29 cellular contexts compared by ENCODE assay signal in genomic region chr5:64646169-64646568, GRCh38. TPM values are rescaled to one million over a fixed set of nuclear protein-coding genes. Genes with fewer than 3 reads are reported as not detected.
"Had no signal": no experiment of that assay in that cellular context is flagged by ENCODE, and none has a peak within 500 bp of the region (broad histone marks: within the 10 kb centered on the region; RNA-seq: fewer than 3 reads in every experiment).

No MANE protein-coding gene starts in this region.

- FAIRE-seq: bronchial epithelial cell had no signal

- H3K9me3 ChIP-seq: ascending aorta, body of pancreas had no signal

- DNase-seq: activated CD4-positive, alpha-beta T cell treated with anti-CD3 and anti-CD28 coated beads for 48 hours; activated CD4-positive, alpha-beta T cell treated with anti-CD3 and anti-CD28 coated beads, Interleukin-2, amount 50 U/mL, for 48 hours; activated CD8-positive, alpha-beta memory T cell treated with anti-CD3 and anti-CD28 coated beads, Interleukin-2, amount 10 ng/mL, durations not matched to agents 7 days and 5 days; activated effector memory CD4-positive, alpha-beta T cell treated with Interleukin-2 at 50 U/mL for 16 hours; activated naive CD4-positive, alpha-beta T cell treated with Interleukin-2 at 50 U/mL for 16 hours; activated naive CD8-positive, alpha-beta T cell treated with anti-CD3 and anti-CD28 coated beads, Interleukin-2, amount 50 U/mL, for 24 hours; activated T-cell treated with anti-CD3 and anti-CD28 coated beads, Interleukin-2, amount 50 U/mL, for 24 hours; amniotic stem cell; body of pancreas; central memory CD4-positive, alpha-beta T cell; KG1; NCI-H1048; NCI-H1694 treated with DMSO at 0.1 percent for 48 hours; NCI-H2029 treated with DMSO at 0.1 percent for 48 hours; NCI-H2171; NCI-H2227 treated with DMSO at 0.1 percent for 48 hours; PC-9; SHP77 treated with DMSO at 0.1 percent for 48 hours had no signal

- ATAC-seq: activated CD4-positive, CD25-positive, alpha-beta regulatory T cell treated with anti-CD3 and anti-CD28 coated beads, Interleukin-2, amount 50 U/mL, for 24 hours; activated CD8-positive, alpha-beta memory T cell treated with anti-CD3 and anti-CD28 coated beads, Interleukin-2, amount 10 ng/mL, durations not matched to agents 7 days and 5 days; activated naive CD4-positive, alpha-beta T cell treated with anti-CD3 and anti-CD28 coated beads, Interleukin-2, amount 50 U/mL, for 72 hours; activated naive CD8-positive, alpha-beta T cell treated with anti-CD3 and anti-CD28 coated beads, Interleukin-2, amount 50 U/mL, for 24 hours; body of pancreas had no signal

- H3K27me3 Mint-ChIP-seq: activated CD8-positive, alpha-beta memory T cell treated with anti-CD3 and anti-CD28 coated beads, Interleukin-2, amount 10 ng/mL, durations not matched to agents 7 days and 5 days; activated naive CD8-positive, alpha-beta T cell treated with anti-CD3 and anti-CD28 coated beads, Interleukin-2, amount 50 U/mL, for 24 hours had no signal

- H3K4me1 Mint-ChIP-seq: activated CD8-positive, alpha-beta memory T cell treated with anti-CD3 and anti-CD28 coated beads, Interleukin-2, amount 10 ng/mL, durations not matched to agents 7 days and 5 days; activated naive CD8-positive, alpha-beta T cell treated with anti-CD3 and anti-CD28 coated beads, Interleukin-2, amount 50 U/mL, for 24 hours had no signal

- H3K4me2 ChIP-seq: PC-9 had no signal

- H3K27ac Mint-ChIP-seq: activated CD8-positive, alpha-beta memory T cell treated with anti-CD3 and anti-CD28 coated beads, Interleukin-2, amount 10 ng/mL, durations not matched to agents 7 days and 5 days; activated naive CD4-positive, alpha-beta T cell treated with anti-CD3 and anti-CD28 coated beads, Interleukin-2, amount 50 U/mL, for 72 hours; activated naive CD8-positive, alpha-beta T cell treated with anti-CD3 and anti-CD28 coated beads, Interleukin-2, amount 50 U/mL, for 24 hours; activated T-cell treated with anti-CD3 and anti-CD28 coated beads, Interleukin-2, amount 50 U/mL, for 24 hours; activated T-helper 1 cell treated with anti-CD3 and anti-CD28 coated beads, Interleukin-12 subunit alpha, Interleukin-12 subunit beta, Interleukin-2, Interleukin-4 antibody, amounts not matched to agents 30 ng/mL and 10 ng/mL and 1 ng/mL, durations not matched to agents 14 hours and 24 hours and 36 hours; T-helper 1 cell treated with Interleukin-12 subunit alpha and Interleukin-12 subunit beta and Interleukin-4 antibody, amounts not matched to agents 30 μg/mL and 1 μg/mL, for 36 hours had no signal

- H3K36me3 Mint-ChIP-seq: activated CD8-positive, alpha-beta memory T cell treated with anti-CD3 and anti-CD28 coated beads, Interleukin-2, amount 10 ng/mL, durations not matched to agents 7 days and 5 days; activated naive CD4-positive, alpha-beta T cell treated with anti-CD3 and anti-CD28 coated beads, Interleukin-2, amount 50 U/mL, for 72 hours had no signal

- H3K27me3 ChIP-seq: ascending aorta, body of pancreas had no signal

- H3K9me3 Mint-ChIP-seq: activated naive CD4-positive, alpha-beta T cell treated with anti-CD3 and anti-CD28 coated beads, Interleukin-2, amount 50 U/mL, for 72 hours; activated naive CD8-positive, alpha-beta T cell treated with anti-CD3 and anti-CD28 coated beads, Interleukin-2, amount 50 U/mL, for 24 hours; activated T-cell treated with anti-CD3 and anti-CD28 coated beads, Interleukin-2, amount 50 U/mL, for 24 hours; activated T-helper 1 cell treated with anti-CD3 and anti-CD28 coated beads, Interleukin-12 subunit alpha, Interleukin-12 subunit beta, Interleukin-2, Interleukin-4 antibody, amounts not matched to agents 30 ng/mL and 10 ng/mL and 1 ng/mL, durations not matched to agents 14 hours and 24 hours and 36 hours; T-helper 1 cell treated with Interleukin-12 subunit alpha and Interleukin-12 subunit beta and Interleukin-4 antibody, amounts not matched to agents 30 μg/mL and 1 μg/mL, for 36 hours had no signal

- H3K36me3 ChIP-seq: ascending aorta had no signal

- H3K4me1 ChIP-seq: ascending aorta, body of pancreas had no signal

- H3K4me3 ChIP-seq: ascending aorta, body of pancreas, PC-9 had no signal

- H3K27ac ChIP-seq: ascending aorta, body of pancreas, PC-9 had no signal

- H3K4me3 Mint-ChIP-seq: activated CD8-positive, alpha-beta memory T cell treated with anti-CD3 and anti-CD28 coated beads, Interleukin-2, amount 10 ng/mL, durations not matched to agents 7 days and 5 days; activated naive CD8-positive, alpha-beta T cell treated with anti-CD3 and anti-CD28 coated beads, Interleukin-2, amount 50 U/mL, for 24 hours; activated T-cell treated with anti-CD3 and anti-CD28 coated beads, Interleukin-2, amount 50 U/mL, for 24 hours; activated T-helper 1 cell treated with anti-CD3 and anti-CD28 coated beads, Interleukin-12 subunit alpha, Interleukin-12 subunit beta, Interleukin-2, Interleukin-4 antibody, amounts not matched to agents 30 ng/mL and 10 ng/mL and 1 ng/mL, durations not matched to agents 14 hours and 24 hours and 36 hours; T-helper 1 cell treated with Interleukin-12 subunit alpha and Interleukin-12 subunit beta and Interleukin-4 antibody, amounts not matched to agents 30 μg/mL and 1 μg/mL, for 36 hours had no signal

- H2AFZ ChIP-seq: PC-9 had no signal

RNA-seq across cellular contexts. Expression of gene SHISAL2B, which starts 44.1 kb away (rescaled TPM):
- total RNA-seq: activated CD8-positive, alpha-beta memory T cell treated with anti-CD3 and anti-CD28 coated beads, Interleukin-2, amount 10 ng/mL, durations not matched to agents 7 days and 5 days; activated naive CD4-positive, alpha-beta T cell treated with anti-CD3 and anti-CD28 coated beads, Interleukin-2, amount 50 U/mL, for 72 hours; activated T-helper 1 cell treated with anti-CD3 and anti-CD28 coated beads, Interleukin-12 subunit alpha, Interleukin-12 subunit beta, Interleukin-2, Interleukin-4 antibody, amounts not matched to agents 30 ng/mL and 10 ng/mL and 1 ng/mL, durations not matched to agents 14 hours and 24 hours and 36 hours; ascending aorta; bronchial epithelial cell; chondrocyte; LHCN-M2; M059J; NCI-H460; PC-9; SK-MEL-5 had no signal
